In genomic region chr15:22954798-22955543, GRCh38 we compare ENCODE assay signal across 1 cellular context.
TF ChIP-seq lines count a peak whose summit lies in the region.

No MANE protein-coding gene starts in this region.

TF ChIP-seq in K562, 482 proteins besides CTCF, POLR2A, EP300 and RAD21 (continued from another document):
- TF ChIP-seq MXD1 (CRISPR knock-in tag; IDR thresholded peaks at IDR 0.05; ENCODE audit: borderline replicate concordance, poor library complexity, severe bottlenecking) (no peak), HDAC6 (IDR thresholded peaks at IDR 0.05; ENCODE audit: low read depth, low read length) (no peak), HNRNPK (IDR thresholded peaks at IDR 0.05; ENCODE audit: low read depth, low read length, poor library complexity, severe bottlenecking) (no peak), STAG1 (CRISPR knock-in tag; IDR thresholded peaks at IDR 0.05; ENCODE audit: borderline replicate concordance) (no peak), ZNF384 (IDR thresholded peaks at IDR 0.05; ENCODE audit: low read depth, low read length) (no peak), MYC (IDR thresholded peaks at IDR 0.05; ENCODE audit: low read depth, low read length) (no peak), MYC (CRISPR knock-in tag; IDR thresholded peaks at IDR 0.05; ENCODE audit: borderline replicate concordance, low read depth) (no peak), MTA3 (IDR thresholded peaks at IDR 0.05; ENCODE audit: borderline replicate concordance) (no peak)
TF ChIP-seq in K562: peak in this region for 0.
